ENCODE assay signal across 18 cellular contexts in genomic region chr3:48012659-48013058, GRCh38. TPM values are rescaled to one million over a fixed set of nuclear protein-coding genes. Genes with fewer than 3 reads are reported as not detected.
DNase-seq lines count a peak whose midpoint lies in the region; ATAC-seq, FAIRE-seq and TF ChIP-seq lines count a peak whose summit lies in the region.
"Had no signal": no experiment of that assay in that cellular context is flagged by ENCODE, and none has a peak within 500 bp of the region (broad histone marks: within the 10 kb centered on the region; RNA-seq: fewer than 3 reads in every experiment).

No MANE protein-coding gene starts in this region.

- H3K27ac ChIP-seq in 22Rv1 (peak overlapping the region; percentile 85), astrocyte (ENCODE audit: low read depth, low read length) (peak overlapping the region; percentile 56), heart right ventricle (peak overlapping the region in 9 of 10 donors; percentile 19 to 85 (median 76)), foreskin keratinocyte (no peak overlapping the region)
- H3K27ac ChIP-seq: BLaER1 treated with 17β-estradiol and CSF1 and Interleukin-3, amounts not matched to agents 10 nM and 100 nM; SK-N-MC had no signal

- peaks cover 93% of the 10 kb centered on the region for H4K20me1 ChIP-seq in astrocyte (ENCODE audit: insufficient read depth, low read length)

- FAIRE-seq in astrocyte (lab: Jason Lieb, UNC) = no peak

- peak overlapping the region; percentile 18 for H3K4me2 ChIP-seq in astrocyte (ENCODE audit: low read length)

- H3K9ac ChIP-seq in astrocyte (ENCODE audit: low read length) = peak overlapping the region; percentile 1
- H3K9ac ChIP-seq: BLaER1 treated with 17β-estradiol and CSF1 and Interleukin-3, amounts not matched to agents 10 nM and 100 nM had no signal

- H2AFZ ChIP-seq in astrocyte (ENCODE audit: low read depth, low read length) = no peak overlapping the region

- intact Hi-C loops in heart right ventricle (cut with DNase I) (loop anchor here in 6 of 10 donors (2.0 to 10.0 kb wide), 3 partner anchors 72 to 76 kb away; no protein-coding TSS in a partner anchor), Calu3 (cut with micrococcal nuclease; ENCODE audit: unreplicated experiment) (loop anchor here (10.0 kb wide), 1 partner anchor 72 kb away; no protein-coding TSS in a partner anchor), mucosa of descending colon (cut with DNase I, micrococcal nuclease) (no loop called here)

- 82 to 84% methylated on average over 2 of the region's 2 CpGs for WGBS in heart right ventricle, 2 donors

- H3K9me3 ChIP-seq in astrocyte (ENCODE audit: insufficient read depth, low read depth, low read length) (no peaks in the 10 kb centered on the region), heart right ventricle (no peaks in the 10 kb centered on the region), mucosa of descending colon (no peaks in the 10 kb centered on the region)
- H3K9me3 ChIP-seq: colonic mucosa had no signal

- H3K4me1 ChIP-seq in astrocyte (ENCODE audit: insufficient read depth, low read length) (peaks cover 36% of the 10 kb centered on the region), heart right ventricle (peaks cover 6 to 94% (median 65%) of the 10 kb centered on the region in 9 donors), mucosa of descending colon (ENCODE audit: low read depth) (peaks cover 29% of the 10 kb centered on the region), foreskin keratinocyte (peaks cover 20% of the 10 kb centered on the region)

- H3K27me3 Mint-ChIP-seq in astrocyte (ENCODE audit: low read depth, unreplicated experiment) (no peaks in the 10 kb centered on the region), osteocyte (ENCODE audit: unreplicated experiment) (no peaks in the 10 kb centered on the region), Calu3 (ENCODE audit: unreplicated experiment) (no peaks in the 10 kb centered on the region)
- H3K27me3 Mint-ChIP-seq: activated naive CD4-positive, alpha-beta T cell treated with anti-CD3 and anti-CD28 coated beads, Interleukin-2, amount 10 ng/mL, durations not matched to agents 7 days and 5 days had no signal

- no TSS peak for BruUV-seq in Calu3 (replicated peaks; lab: Mats Ljungman, UMichigan)

- H3K36me3 Mint-ChIP-seq in astrocyte (ENCODE audit: low read depth, unreplicated experiment) (peaks cover 14% of the 10 kb centered on the region), osteocyte (ENCODE audit: unreplicated experiment) (peaks cover 5% of the 10 kb centered on the region), Calu3 (ENCODE audit: insufficient read depth, unreplicated experiment) (peaks cover 20% of the 10 kb centered on the region)
- H3K36me3 Mint-ChIP-seq: activated naive CD4-positive, alpha-beta T cell treated with anti-CD3 and anti-CD28 coated beads, Interleukin-2, amount 10 ng/mL, durations not matched to agents 7 days and 5 days had no signal

- peaks cover 62% of the 10 kb centered on the region for H3K4me1 Mint-ChIP-seq in astrocyte (ENCODE audit: low read depth, unreplicated experiment)
- H3K4me1 Mint-ChIP-seq in osteocyte (ENCODE audit: unreplicated experiment) = peaks cover 62% of the 10 kb centered on the region
- peaks cover 48% of the 10 kb centered on the region for H3K4me1 Mint-ChIP-seq in Calu3 (ENCODE audit: low read depth, unreplicated experiment)

- H3K4me3 Mint-ChIP-seq in astrocyte (ENCODE audit: unreplicated experiment) (no peak overlapping the region), osteocyte (ENCODE audit: unreplicated experiment) (no peak overlapping the region), Calu3 (ENCODE audit: low read depth, unreplicated experiment) (no peak overlapping the region)
- H3K4me3 Mint-ChIP-seq: activated naive CD4-positive, alpha-beta T cell treated with anti-CD3 and anti-CD28 coated beads, Interleukin-2, amount 10 ng/mL, durations not matched to agents 7 days and 5 days; activated T-cell treated with anti-CD3 and anti-CD28 coated beads, Interleukin-2, amount 50 U/mL, for 72 hours had no signal

- peak in 4 of 8 donors; percentile 22 to 32 (median 27) for ATAC-seq in heart right ventricle
- ATAC-seq in GM21529 (IDR thresholded peaks at IDR 0.05; ENCODE audit: unreplicated experiment) = no peak
- ATAC-seq in mucosa of descending colon = no peak
- no peak for ATAC-seq in foreskin keratinocyte
- ATAC-seq: Panc1 had no signal

- H3K27ac Mint-ChIP-seq in astrocyte (ENCODE audit: unreplicated experiment) (peak overlapping the region; percentile 35), osteocyte (ENCODE audit: unreplicated experiment) (peak overlapping the region; percentile 73), Calu3 (ENCODE audit: unreplicated experiment) (no peak overlapping the region)
- H3K27ac Mint-ChIP-seq: activated naive CD4-positive, alpha-beta T cell treated with anti-CD3 and anti-CD28 coated beads, Interleukin-2, amount 10 ng/mL, durations not matched to agents 7 days and 5 days had no signal

- no peak overlapping the region for H3K4me3 ChIP-seq in astrocyte (ENCODE audit: insufficient read depth, low read depth, low read length)
- H3K4me3 ChIP-seq in heart right ventricle = peak overlapping the region in 4 of 10 donors; percentile 6 to 22 (median 12)
- no peak overlapping the region for H3K4me3 ChIP-seq in mucosa of descending colon
- H3K4me3 ChIP-seq: BLaER1 treated with 17β-estradiol and CSF1 and Interleukin-3, amounts not matched to agents 10 nM and 100 nM; colonic mucosa; SK-N-MC had no signal

- TF ChIP-seq CTCF in 22Rv1 (IDR thresholded peaks at IDR 0.05) (no peak), astrocyte (IDR thresholded peaks at IDR 0.05; ENCODE audit: insufficient read depth, low read depth, low read length) (no peak), heart right ventricle (IDR thresholded peaks at IDR 0.05) (no peak), osteocyte (IDR thresholded peaks at IDR 0.05) (no peak), Calu3 (IDR thresholded peaks at IDR 0.05; ENCODE audit: unreplicated experiment) (no peak), mucosa of descending colon (IDR thresholded peaks at IDR 0.05) (no peak), foreskin keratinocyte (conservative IDR thresholded peaks at IDR 0.05) (no peak)

- H3K36me3 ChIP-seq in astrocyte (ENCODE audit: insufficient read depth, low read length) (no peaks in the 10 kb centered on the region), heart right ventricle (peaks cover 0 to 19% (median 0%) of the 10 kb centered on the region in 9 donors), mucosa of descending colon (ENCODE audit: low read depth) (no peaks in the 10 kb centered on the region)
- H3K36me3 ChIP-seq: colonic mucosa had no signal

- no peaks in the 10 kb centered on the region for H3K9me3 Mint-ChIP-seq in astrocyte (ENCODE audit: unreplicated experiment)
- no peaks in the 10 kb centered on the region for H3K9me3 Mint-ChIP-seq in osteocyte (ENCODE audit: unreplicated experiment)
- H3K9me3 Mint-ChIP-seq in Calu3 (ENCODE audit: low read depth, unreplicated experiment) = peaks cover 2% of the 10 kb centered on the region
- H3K9me3 Mint-ChIP-seq: activated naive CD4-positive, alpha-beta T cell treated with anti-CD3 and anti-CD28 coated beads, Interleukin-2, amount 10 ng/mL, durations not matched to agents 7 days and 5 days; activated T-cell treated with anti-CD3 and anti-CD28 coated beads, Interleukin-2, amount 50 U/mL, for 72 hours had no signal

- DNase-seq in astrocyte (ENCODE audit: low read depth) (no peak), heart right ventricle (no peak), osteocyte (ENCODE audit: extremely low spot score, unreplicated experiment) (no peak), Calu3 (no peak), mucosa of descending colon (no peak), foreskin keratinocyte (no peak)
- DNase-seq: activated naive CD4-positive, alpha-beta T cell treated with anti-CD3 and anti-CD28 coated beads, Interleukin-2, amount 10 ng/mL, durations not matched to agents 7 days and 5 days; activated T-cell treated with anti-CD3 and anti-CD28 coated beads, Interleukin-2, amount 50 U/mL, for 72 hours; colonic mucosa; NCI-H1092 treated with DMSO at 0.1 percent for 48 hours; NCI-H2081; NCI-H446; NK-92 treated with Interleukin-12 subunit alpha and Interleukin-12 subunit beta, amount 100 ng/mL, for 24 hours had no signal

- CTCF ChIA-PET in Calu3 (lab: Charles Lee) = interaction anchor here (0.6 to 1.6 kb wide), 2 partner anchors 27 to 35 kb away, joined by 3 read pairs; no protein-coding TSS in a partner anchor

- no peaks in the 10 kb centered on the region for H3K27me3 ChIP-seq in astrocyte (ENCODE audit: insufficient read depth, low read length)
- H3K27me3 ChIP-seq in heart right ventricle = no peaks in the 10 kb centered on the region
- H3K27me3 ChIP-seq in foreskin keratinocyte = no peaks in the 10 kb centered on the region
- H3K27me3 ChIP-seq: BLaER1 treated with 17β-estradiol and CSF1 and Interleukin-3, amounts not matched to agents 10 nM and 100 nM; colonic mucosa had no signal

- peaks cover 92% of the 10 kb centered on the region for H3K79me2 ChIP-seq in astrocyte (ENCODE audit: insufficient read depth, low read length)

RNA-seq across cellular contexts. Expression of gene MAP4, which starts 3.6 kb away (rescaled TPM):
- total RNA-seq in astrocyte (471 and 475 TPM in 2 replicates), heart right ventricle (1,000 to 10,000 TPM in 5 of 10 donors, 100 to 1,000 TPM in 5; 451 to 1,345 (median 982) TPM), osteocyte (275 and 295 TPM in 2 replicates), Calu3 (2022) (136 and 150 TPM in 2 replicates), mucosa of descending colon (100 to 1,000 TPM; 104 to 316 (median 109) TPM), foreskin keratinocyte (154 and 174 TPM in 2 replicates)
- polyA plus RNA-seq in heart right ventricle (100 to 1,000 TPM; 141 to 248 TPM), foreskin keratinocyte (97.5 and 98.3 TPM in 2 replicates)

Comparison
In these comparisons a context has a peak if more than half of its experiments do, and no peak if none do; other contexts are left out.
1. intact Hi-C loops: an anchor here in heart right ventricle (2.0 to 10.0 kb wide) and Calu3 (10.0 kb wide); none called in mucosa of descending colon.